Comparison of ENCODE assay signal across 4 cellular contexts in genomic region chr4:183846951-183847350, GRCh38. TPM values are rescaled to one million over a fixed set of nuclear protein-coding genes. Genes with fewer than 3 reads are reported as not detected.
"Had no signal": no experiment of that assay in that cellular context is flagged by ENCODE, and none has a peak within 500 bp of the region (broad histone marks: within the 10 kb centered on the region; RNA-seq: fewer than 3 reads in every experiment).

No MANE protein-coding gene starts in this region.

- ATAC-seq: GM12878 had no signal

- H3K4me3 ChIP-seq: GM12878 had no signal

- DNase-seq: GDM1, GF-D8 had no signal

RNA-seq across cellular contexts. Expression of gene STOX2, which starts 58.2 kb away (rescaled TPM):
- total RNA-seq: G401 had no signal
